33 cellular contexts compared by ENCODE assay signal in the genomic region with DNA sequence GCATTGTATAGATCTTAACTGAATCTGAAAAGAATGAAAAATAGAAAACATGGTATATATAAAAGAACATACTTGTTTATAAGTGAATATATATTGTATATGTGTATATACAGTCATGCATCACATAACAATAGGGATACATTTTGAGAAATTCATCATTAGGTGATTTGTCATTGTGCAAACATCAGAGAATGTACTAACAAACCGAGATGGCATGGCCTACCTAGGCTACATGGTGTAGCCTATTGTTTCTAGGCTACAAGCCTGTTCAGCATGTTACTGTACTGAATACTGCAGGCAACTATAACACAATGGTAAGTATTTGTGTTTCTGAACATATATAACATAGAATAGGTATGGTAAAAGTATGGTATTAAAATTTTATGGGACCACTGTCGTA.
"Had no signal": no experiment of that assay in that cellular context is flagged by ENCODE, and none has a peak within 500 bp of the region (broad histone marks: within the 10 kb centered on the region; RNA-seq: fewer than 3 reads in every experiment).

No MANE protein-coding gene starts in this region.

- H3K9me3 ChIP-seq: adrenal gland, ascending aorta, body of pancreas, breast epithelium had no signal

- H3K36me3 ChIP-seq: adrenal gland, ascending aorta, brain microvascular endothelial cell, breast epithelium, cardiac muscle cell had no signal

- DNase-seq: activated effector memory CD4-positive, alpha-beta T cell treated with anti-CD3 and anti-CD28 coated beads, Interleukin-2, amount 50 U/mL, for 16 hours; activated effector memory CD4-positive, alpha-beta T cell treated with Interleukin-2 at 50 U/mL for 16 hours; activated gamma-delta T cell; activated gamma-delta T cell treated with Interleukin-2 at 50 U/mL for 16 hours; activated naive CD4-positive, alpha-beta T cell; activated naive CD4-positive, alpha-beta T cell treated with anti-CD3 and anti-CD28 coated beads for 36 hours; activated naive CD4-positive, alpha-beta T cell treated with anti-CD3 and anti-CD28 coated beads, Interleukin-2, amount 10 ng/mL, durations not matched to agents 7 days and 5 days; activated naive CD4-positive, alpha-beta T cell treated with anti-CD3 and anti-CD28 coated beads, Interleukin-2, amount 50 U/mL, for 16 hours; activated naive CD4-positive, alpha-beta T cell treated with Interleukin-2 at 50 U/mL for 16 hours; activated naive CD8-positive, alpha-beta T cell treated with anti-CD3 and anti-CD28 coated beads for 36 hours; activated naive CD8-positive, alpha-beta T cell treated with anti-CD3 and anti-CD28 coated beads, Interleukin-2, amount 10 ng/mL, durations not matched to agents 7 days and 5 days; activated naive CD8-positive, alpha-beta T cell treated with anti-CD3 and anti-CD28 coated beads, Interleukin-2, amount 50 U/mL, for 24 hours; activated T-cell treated with anti-CD3 and anti-CD28 coated beads for 4 hours; activated T-cell treated with anti-CD3 and anti-CD28 coated beads, Interleukin-2, amount 50 U/mL, for 1 hour; activated T-cell treated with anti-CD3 and anti-CD28 coated beads, Interleukin-2, amount 50 U/mL, for 24 hours; activated T-cell treated with anti-CD3 and anti-CD28 coated beads, Interleukin-2, amount 50 U/mL, for 4 hours; activated T-cell treated with anti-CD3 and anti-CD28 coated beads, Interleukin-2, amount 50 U/mL, for 48 hours; activated T-cell treated with anti-CD3 and anti-CD28 coated beads, Interleukin-2, amount 50 U/mL, for 72 hours; adrenal gland; amniotic stem cell; amygdala; anterior cingulate cortex; aorta; body of pancreas; brain microvascular endothelial cell; caudate nucleus; central memory CD4-positive, alpha-beta T cell had no signal

- H3K4me1 ChIP-seq: ascending aorta, body of pancreas, breast epithelium had no signal

- ATAC-seq: activated naive CD4-positive, alpha-beta T cell treated with anti-CD3 and anti-CD28 coated beads, Interleukin-2, amount 50 U/mL, for 72 hours; activated naive CD8-positive, alpha-beta T cell treated with anti-CD3 and anti-CD28 coated beads, Interleukin-2, amount 50 U/mL, for 24 hours; activated T-cell treated with anti-CD3 and anti-CD28 coated beads, Interleukin-2, amount 50 U/mL, for 4 hours; activated T-cell treated with anti-CD3 and anti-CD28 coated beads, Interleukin-2, amount 50 U/mL, for 72 hours; activated T-helper 17 cell treated with anti-CD3 and anti-CD28 coated beads, Interleukin-2, amount 50 U/mL, for 72 hours; body of pancreas had no signal

- FAIRE-seq: astrocyte had no signal

- H3K27ac ChIP-seq: adrenal gland, ascending aorta, body of pancreas, brain microvascular endothelial cell, breast epithelium, cardiac muscle cell had no signal

- H3K4me3 ChIP-seq: adrenal gland, ascending aorta, body of pancreas, breast epithelium, cardiac muscle cell had no signal

- H3K27me3 ChIP-seq: adrenal gland, ascending aorta, body of pancreas, brain microvascular endothelial cell, breast epithelium, cardiac muscle cell had no signal
